In genomic region chr9:87277346-87277745, GRCh38 we compare ENCODE assay signal across 20 cellular contexts.
DNase-seq lines count a peak whose midpoint lies in the region; ATAC-seq and TF ChIP-seq lines count a peak whose summit lies in the region.
"Had no signal": no experiment of that assay in that cellular context is flagged by ENCODE, and none has a peak within 500 bp of the region (broad histone marks: within the 10 kb centered on the region; RNA-seq: fewer than 3 reads in every experiment).

No MANE protein-coding gene starts in this region.

- TF ChIP-seq CTCF in fibroblast of mammary gland (conservative IDR thresholded peaks at IDR 0.05; ENCODE audit: control insufficient read depth, insufficient read depth, low read depth, low read length) (no peak), coronary artery (IDR thresholded peaks at IDR 0.05) (no peak), adrenal gland (IDR thresholded peaks at IDR 0.05) (no peak)

- CTCF ChIA-PET in T-cell (lab: Charles Lee) = no interaction called here

- H3K4me1 ChIP-seq in adrenal gland (replicated peaks in 1 of 2) = no peaks in the 10 kb centered on the region
- H3K4me1 ChIP-seq: prostate gland had no signal

- no peaks in the 10 kb centered on the region for H3K36me3 Mint-ChIP-seq in T-cell
- H3K36me3 Mint-ChIP-seq: IgD-negative memory B cell; stimulated activated naive B cell treated with anti-CD40 and anti-IgM and Interleukin-4, amounts not matched to agents 10 μg/mL and 1 μg/mL and 100 μg/mL, for 72 hours had no signal

- POLR2A ChIA-PET in T-cell (lab: Charles Lee) = no interaction called here

- no peaks in the 10 kb centered on the region for H3K9me3 Mint-ChIP-seq in T-cell
- H3K9me3 Mint-ChIP-seq: activated naive CD8-positive, alpha-beta T cell treated with anti-CD3 and anti-CD28 coated beads, Interleukin-2, amount 50 U/mL, for 24 hours; activated T-cell treated with anti-CD3 and anti-CD28 coated beads, Interleukin-2, amount 50 U/mL, for 72 hours; IgD-negative memory B cell had no signal

- H3K27me3 ChIP-seq in adrenal gland = no peaks in the 10 kb centered on the region
- H3K27me3 ChIP-seq: thyroid gland had no signal

- TF ChIP-seq POLR2A in adrenal gland (IDR thresholded peaks at IDR 0.05) = no peak

- H3K27me3 Mint-ChIP-seq in T-cell = peaks cover 0 to 6% of the 10 kb centered on the region in 2 donors

- intact Hi-C loops in adrenal gland (cut with DNase I) = no loop called here

- H3K9me3 ChIP-seq in adrenal gland (replicated peaks in 1 of 3) = no peaks in the 10 kb centered on the region
- H3K9me3 ChIP-seq: prostate gland, thyroid gland had no signal

- peak overlapping the region in 1 of 3 donors; percentile 10 for H3K4me3 Mint-ChIP-seq in T-cell
- H3K4me3 Mint-ChIP-seq: activated naive CD8-positive, alpha-beta T cell treated with anti-CD3 and anti-CD28 coated beads, Interleukin-2, amount 50 U/mL, for 24 hours; B cell; IgD-negative memory B cell; stimulated activated naive B cell treated with anti-CD40 and anti-IgM and Interleukin-4, amounts not matched to agents 10 μg/mL and 1 μg/mL and 100 μg/mL, for 72 hours had no signal

- 87 to 92% (median 90%) methylated on average over 3 of the region's 3 CpGs for WGBS in adrenal gland, 4 donors

- H3K4me3 ChIP-seq in fibroblast of mammary gland (ENCODE audit: control insufficient read depth, low read depth, low read length) = no peak overlapping the region
- no peak overlapping the region for H3K4me3 ChIP-seq in coronary artery
- H3K4me3 ChIP-seq in adrenal gland = no peak overlapping the region
- H3K4me3 ChIP-seq: prostate gland, SK-N-MC, thyroid gland had no signal

- peaks cover 10 to 31% (median 27%) of the 10 kb centered on the region in 3 donors for H3K4me1 Mint-ChIP-seq in T-cell
- H3K4me1 Mint-ChIP-seq: B cell; stimulated activated naive B cell treated with anti-CD40 and anti-IgM and Interleukin-4, amounts not matched to agents 10 μg/mL and 1 μg/mL and 100 μg/mL, for 72 hours had no signal

- no peak for ATAC-seq in T-cell (replicated peaks in 1 of 4)
- ATAC-seq: activated naive CD8-positive, alpha-beta T cell treated with anti-CD3 and anti-CD28 coated beads, Interleukin-2, amount 50 U/mL, for 24 hours; stimulated activated naive B cell treated with anti-CD40 and anti-IgM and Interleukin-4, amounts not matched to agents 10 μg/mL and 1 μg/mL and 100 μg/mL, for 72 hours had no signal

- H3K27ac Mint-ChIP-seq in T-cell = peak overlapping the region; percentile 53 to 68
- H3K27ac Mint-ChIP-seq: activated naive CD8-positive, alpha-beta T cell treated with anti-CD3 and anti-CD28 coated beads, Interleukin-2, amount 50 U/mL, for 24 hours; B cell; IgD-negative memory B cell; stimulated activated naive B cell treated with anti-CD40 and anti-IgM and Interleukin-4, amounts not matched to agents 10 μg/mL and 1 μg/mL and 100 μg/mL, for 72 hours had no signal

- no peaks in the 10 kb centered on the region for H3K36me3 ChIP-seq in adrenal gland (replicated peaks in 1 of 2)
- H3K36me3 ChIP-seq: prostate gland, thyroid gland had no signal

- peak; percentile 51 for DNase-seq in EH (ENCODE audit: low read depth)
- no peak for DNase-seq in T-cell
- DNase-seq in fibroblast of mammary gland (ENCODE audit: low read depth) = peak; percentile 44
- DNase-seq in renal cortical epithelial cell (ENCODE audit: low read depth) = peak; percentile 38
- DNase-seq in NCI-H526 (lab: John Stamatoyannopoulos, UW) = no peak
- no peak for DNase-seq in mesenteric fat pad (ENCODE audit: low spot score)
- no peak for DNase-seq in coronary artery (ENCODE audit: low spot score)
- no peak for DNase-seq in adrenal gland
- DNase-seq: activated naive CD8-positive, alpha-beta T cell treated with anti-CD3 and anti-CD28 coated beads, Interleukin-2, amount 50 U/mL, for 24 hours; activated T-cell treated with anti-CD3 and anti-CD28 coated beads, Interleukin-2, amount 50 U/mL, for 72 hours; cerebellar nuclear complex; left ventricle myocardium superior; NCI-H2029 treated with DMSO at 0.1 percent for 48 hours; NCI-H510A treated with DMSO at 0.1 percent for 48 hours; stimulated activated naive B cell treated with anti-CD40 and anti-IgM and Interleukin-4, amounts not matched to agents 10 μg/mL and 1 μg/mL and 100 μg/mL, for 72 hours; thyroid gland had no signal

- no peak overlapping the region for H3K27ac ChIP-seq in coronary artery
- no peak overlapping the region for H3K27ac ChIP-seq in adrenal gland
- H3K27ac ChIP-seq: prostate gland, SK-N-MC, thyroid gland had no signal

Comparison
In these comparisons a context has a peak if more than half of its experiments do, and no peak if none do; other contexts are left out.
1. DNase-seq: peak in EH (single experiment), fibroblast of mammary gland (single experiment) and renal cortical epithelial cell (single experiment); none in T-cell (0 of 34), NCI-H526 (0 of 2), mesenteric fat pad (single experiment), coronary artery (single experiment) and adrenal gland (0 of 7).